In genomic region chr1:204075890-204076837, GRCh38 we compare ENCODE assay signal across 11 cellular contexts. TPM values are rescaled to one million over a fixed set of nuclear protein-coding genes. Genes with fewer than 3 reads are reported as not detected.
DNase-seq lines count a peak whose midpoint lies in the region; ATAC-seq and TF ChIP-seq lines count a peak whose summit lies in the region.
"Had no signal": no experiment of that assay in that cellular context is flagged by ENCODE, and none has a peak within 500 bp of the region (broad histone marks: within the 10 kb centered on the region; RNA-seq: fewer than 3 reads in every experiment).

No MANE protein-coding gene starts in this region.

- CTCF ChIA-PET in HEK293 (lab: Yijun Ruan, JAX), result interaction anchor here (0.6 kb wide), 1 partner anchor 107 kb away, joined by 4 read pairs; no protein-coding TSS in a partner anchor

- ATAC-seq in right lobe of liver, result no peak

- in situ Hi-C loops in T47D (cut with HindIII; ENCODE audit: low pct_unique_long_range_greater_than_20kb, low sequenced_read_pairs), result no loop called here

- peak overlapping the region in 2 of 3 donors; percentile 75 to 82 for H3K9ac ChIP-seq in skeletal muscle tissue (ENCODE audit: low read depth in 1 of 3, low read length in 3 of 3)
- H3K9ac ChIP-seq: KMS-11 had no signal

- H3K4me3 ChIP-seq in HEK293 (ENCODE audit: low read depth, low read length) (no peak overlapping the region), right lobe of liver (peak overlapping the region in 2 of 3 donors; percentile 50 to 77), skeletal muscle tissue (ENCODE audit: low read length in 3 of 3) (peak overlapping the region in 1 of 3 donors; percentile 13)

- intact Hi-C loops in right lobe of liver (cut with DNase I), result loop anchor here in 1 of 2 donors (10.0 kb wide), 1 partner anchor 49 kb away; no protein-coding TSS in a partner anchor
- intact Hi-C loops in activated T-helper 1 cell treated with anti-CD3 and anti-CD28 coated beads, Interleukin-12 subunit alpha, Interleukin-12 subunit beta, Interleukin-2, Interleukin-4 antibody, amounts not matched to agents 30 ng/mL and 10 ng/mL and 1 ng/mL, durations not matched to agents 14 hours and 24 hours and 36 hours (cut with micrococcal nuclease), result no loop called here

- no peaks in the 10 kb centered on the region for H3K9me3 Mint-ChIP-seq in activated T-helper 1 cell treated with anti-CD3 and anti-CD28 coated beads, Interleukin-12 subunit alpha, Interleukin-12 subunit beta, Interleukin-2, Interleukin-4 antibody, amounts not matched to agents 30 ng/mL and 10 ng/mL and 1 ng/mL, durations not matched to agents 14 hours and 24 hours and 36 hours

- H3K4me1 ChIP-seq in HEK293 (ENCODE audit: control insufficient read depth, insufficient read depth, low read length) (peaks cover 20% of the 10 kb centered on the region), right lobe of liver (peaks cover 0 to 50% (median 29%) of the 10 kb centered on the region in 4 donors), skeletal muscle tissue (ENCODE audit: control insufficient read depth in 3 of 3, insufficient read depth in 3 of 3, low read length in 3 of 3) (peaks cover 30 to 58% (median 52%) of the 10 kb centered on the region in 3 donors)

- no peaks in the 10 kb centered on the region for H3K36me3 ChIP-seq in HEK293 (ENCODE audit: control insufficient read depth in 2 of 2, insufficient read depth in 1 of 2, low read length in 2 of 2)
- H3K36me3 ChIP-seq in right lobe of liver, result no peaks in the 10 kb centered on the region
- H3K36me3 ChIP-seq in skeletal muscle tissue (ENCODE audit: control insufficient read depth in 3 of 3, insufficient read depth in 3 of 3, low read length in 3 of 3), result no peaks in the 10 kb centered on the region

- H3K9me3 ChIP-seq in HEK293 (ENCODE audit: control insufficient read depth, insufficient read depth, low read depth, low read length) (no peaks in the 10 kb centered on the region), right lobe of liver (no peaks in the 10 kb centered on the region), skeletal muscle tissue (ENCODE audit: control insufficient read depth in 3 of 3, low read length in 3 of 3) (no peaks in the 10 kb centered on the region)
- H3K9me3 ChIP-seq: SJSA1 had no signal

- H3K27ac Mint-ChIP-seq in activated T-helper 1 cell treated with anti-CD3 and anti-CD28 coated beads, Interleukin-12 subunit alpha, Interleukin-12 subunit beta, Interleukin-2, Interleukin-4 antibody, amounts not matched to agents 30 ng/mL and 10 ng/mL and 1 ng/mL, durations not matched to agents 14 hours and 24 hours and 36 hours, result no peak overlapping the region

- H3K4me3 Mint-ChIP-seq in activated T-helper 1 cell treated with anti-CD3 and anti-CD28 coated beads, Interleukin-12 subunit alpha, Interleukin-12 subunit beta, Interleukin-2, Interleukin-4 antibody, amounts not matched to agents 30 ng/mL and 10 ng/mL and 1 ng/mL, durations not matched to agents 14 hours and 24 hours and 36 hours, result no peak overlapping the region

- no peaks in the 10 kb centered on the region for H3K27me3 ChIP-seq in right lobe of liver
- peaks cover 0 to 7% (median 7%) of the 10 kb centered on the region in 3 donors for H3K27me3 ChIP-seq in skeletal muscle tissue (ENCODE audit: control insufficient read depth in 3 of 3, insufficient read depth in 3 of 3, low read length in 3 of 3)
- H3K27me3 ChIP-seq: SJSA1 had no signal

- TF ChIP-seq CTCF in HEK293 (tag by site-specific recombination; IDR thresholded peaks at IDR 0.05) (no peak), right lobe of liver (IDR thresholded peaks at IDR 0.05) (no peak)

- WGBS in right lobe of liver (ENCODE audit: insufficient coverage, low coverage, low lambda C conversion rate, missing lambda C conversion rate), result 60% methylated on average over 3 of the region's 4 CpGs

- peaks cover 62% of the 10 kb centered on the region for H3K27me3 Mint-ChIP-seq in activated T-helper 1 cell treated with anti-CD3 and anti-CD28 coated beads, Interleukin-12 subunit alpha, Interleukin-12 subunit beta, Interleukin-2, Interleukin-4 antibody, amounts not matched to agents 30 ng/mL and 10 ng/mL and 1 ng/mL, durations not matched to agents 14 hours and 24 hours and 36 hours (ENCODE audit: insufficient read depth)

- no peak overlapping the region for H3K27ac ChIP-seq in HEK293 (ENCODE audit: extremely low read depth, low read depth, low read length)
- H3K27ac ChIP-seq in right lobe of liver, result no peak overlapping the region
- no peak overlapping the region for H3K27ac ChIP-seq in skeletal muscle tissue (ENCODE audit: low read depth, low read length)
- H3K27ac ChIP-seq: KMS-11, SJSA1 had no signal

- DNase-seq in T47D (ENCODE audit: low read depth in 1 of 2, low spot score in 1 of 2) (peak; percentile 70 to 76), right lobe of liver (peak in 1 of 3 donors; percentile 39), superior temporal gyrus (ENCODE audit: extremely low spot score) (no peak), epidermal melanocyte (ENCODE audit: insufficient read length, low spot score) (no peak), activated T-cell treated with anti-CD3 and anti-CD28 coated beads for 4 hours (no peak)
- no peak for DNase-seq in activated T-helper 1 cell treated with anti-CD3 and anti-CD28 coated beads, Interleukin-12 subunit alpha, Interleukin-12 subunit beta, Interleukin-2, Interleukin-4 antibody, amounts not matched to agents 30 ng/mL and 10 ng/mL and 1 ng/mL, durations not matched to agents 14 hours and 24 hours and 36 hours (ENCODE audit: low spot score)
- DNase-seq: amniotic stem cell had no signal

- H3K4me1 Mint-ChIP-seq in activated T-helper 1 cell treated with anti-CD3 and anti-CD28 coated beads, Interleukin-12 subunit alpha, Interleukin-12 subunit beta, Interleukin-2, Interleukin-4 antibody, amounts not matched to agents 30 ng/mL and 10 ng/mL and 1 ng/mL, durations not matched to agents 14 hours and 24 hours and 36 hours (ENCODE audit: low read depth), result peaks cover 5% of the 10 kb centered on the region

- POLR2A ChIA-PET in HEK293 (lab: Yijun Ruan, JAX), result no interaction called here

- TF ChIP-seq POLR2A in right lobe of liver (IDR thresholded peaks at IDR 0.05), result no peak

- H3K36me3 Mint-ChIP-seq in activated T-helper 1 cell treated with anti-CD3 and anti-CD28 coated beads, Interleukin-12 subunit alpha, Interleukin-12 subunit beta, Interleukin-2, Interleukin-4 antibody, amounts not matched to agents 30 ng/mL and 10 ng/mL and 1 ng/mL, durations not matched to agents 14 hours and 24 hours and 36 hours (ENCODE audit: low read depth), result no peaks in the 10 kb centered on the region

TF ChIP-seq in HEK293, 187 proteins besides CTCF, POLR2A, EP300 and RAD21:
- TF ChIP-seq ZBTB20 (tag by site-specific recombination; IDR thresholded peaks at IDR 0.05), result peak; percentile 44; the same call in 1 of the 2 replicates
- no peak for TF ChIP-seq ZBTB48 (tag by site-specific recombination; IDR thresholded peaks at IDR 0.05)
- TF ChIP-seq ZNF366 (tag by site-specific recombination; conservative IDR thresholded peaks at IDR 0.05), result peak; percentile 57; the same call in 1 of the 2 replicates
- peak; percentile 45; the same call in 1 of the 2 replicates for TF ChIP-seq ZIC2 (tag by site-specific recombination; IDR thresholded peaks at IDR 0.05)
- peak; percentile 59; the same call in 1 of the 2 replicates for TF ChIP-seq PRDM1 (tag by site-specific recombination; IDR thresholded peaks at IDR 0.05)
- no peak for TF ChIP-seq BCL6B (tag by site-specific recombination; IDR thresholded peaks at IDR 0.05)
TF ChIP-seq in HEK293: peak in this region for 4.

RNA-seq across cellular contexts. Expression of gene SOX13, which starts 3.2 kb away (rescaled TPM):
- total RNA-seq in right lobe of liver (10 to 100 TPM; 12.5 to 29.1 (median 17.1) TPM), skeletal muscle tissue (4.7 TPM)
- 0.23 TPM in 1 of 2 replicates, not detected in the other for total RNA-seq in activated T-helper 1 cell treated with anti-CD3 and anti-CD28 coated beads, Interleukin-12 subunit alpha, Interleukin-12 subunit beta, Interleukin-2, Interleukin-4 antibody, amounts not matched to agents 30 ng/mL and 10 ng/mL and 1 ng/mL, durations not matched to agents 14 hours and 24 hours and 36 hours

Comparison
In these comparisons a context has a peak if more than half of its experiments do, and no peak if none do; other contexts are left out.
1. DNase-seq: peak in T47D (2 of 2); none in superior temporal gyrus (single experiment), epidermal melanocyte (single experiment), activated T-helper 1 cell treated with anti-CD3 and anti-CD28 coated beads, Interleukin-12 subunit alpha, Interleukin-12 subunit beta, Interleukin-2, Interleukin-4 antibody, amounts not matched to agents 30 ng/mL and 10 ng/mL and 1 ng/mL, durations not matched to agents 14 hours and 24 hours and 36 hours (single experiment) and activated T-cell treated with anti-CD3 and anti-CD28 coated beads for 4 hours (single experiment).